28 cellular contexts compared by ENCODE assay signal in genomic region chr10:127064474-127064873, GRCh38.
"Had no signal": no experiment of that assay in that cellular context is flagged by ENCODE, and none has a peak within 500 bp of the region (broad histone marks: within the 10 kb centered on the region; RNA-seq: fewer than 3 reads in every experiment).

No MANE protein-coding gene starts in this region.

- H3K9me3 ChIP-seq: psoas muscle, sigmoid colon, thoracic aorta, vagina had no signal

- H3K4me1 Mint-ChIP-seq: naive B cell; stimulated activated effector memory CD8-positive, alpha-beta T cell treated with anti-CD3 and anti-CD28 coated beads, Interleukin-12 subunit alpha, Interleukin-12 subunit beta, amount 100 ng/mL, for 72 hours had no signal

- ATAC-seq: esophagus mucosa; gastrocnemius medialis; heart left ventricle; mucosa of descending colon; natural killer cell treated with Interleukin-12 subunit alpha and Interleukin-12 subunit beta and Interleukin-15 and Interleukin-18, amount 100 ng/mL, for 72 hours; psoas muscle; right cardiac atrium; stimulated activated effector memory CD8-positive, alpha-beta T cell treated with anti-CD3 and anti-CD28 coated beads, Interleukin-12 subunit alpha, Interleukin-12 subunit beta, amount 100 ng/mL, for 72 hours had no signal

- DNase-seq: cerebellar nuclear complex; dorsolateral prefrontal cortex; effector CD4-positive, alpha-beta T cell; foreskin fibroblast; gastrocnemius medialis; heart left ventricle; kidney; left ventricle myocardium inferior; mesenchymal stem cell; mucosa of descending colon; naive B cell; nucleus accumbens; psoas muscle; right cardiac atrium; sigmoid colon; stimulated activated CD4-positive, alpha-beta T cell treated with anti-CD3 and anti-CD28 coated beads, Interleukin-2, amount 100 ng/mL, for 24 hours; stimulated activated CD4-positive, alpha-beta T cell treated with anti-CD3 and anti-CD28 coated beads, Interleukin-4, amount 100 ng/mL, for 24 hours; stimulated activated naive CD4-positive, alpha-beta T cell treated with Interleukin-2 at 50 U/mL for 16 hours; substantia nigra had no signal

- H3K4me3 Mint-ChIP-seq: mesothelial cell of epicardium; naive B cell; natural killer cell treated with Interleukin-12 subunit alpha and Interleukin-12 subunit beta and Interleukin-15 and Interleukin-18, amount 100 ng/mL, for 72 hours; stimulated activated effector memory CD8-positive, alpha-beta T cell treated with anti-CD3 and anti-CD28 coated beads, Interleukin-12 subunit alpha, Interleukin-12 subunit beta, amount 100 ng/mL, for 72 hours had no signal

- H3K4me1 ChIP-seq: gastrocnemius medialis, heart left ventricle, left ventricle myocardium inferior, psoas muscle, sigmoid colon, tibial nerve, vagina had no signal

- H3K27ac Mint-ChIP-seq: mesothelial cell of epicardium; naive B cell; natural killer cell treated with Interleukin-12 subunit alpha and Interleukin-12 subunit beta and Interleukin-15 and Interleukin-18, amount 100 ng/mL, for 72 hours; stimulated activated effector memory CD8-positive, alpha-beta T cell treated with anti-CD3 and anti-CD28 coated beads, Interleukin-12 subunit alpha, Interleukin-12 subunit beta, amount 100 ng/mL, for 72 hours had no signal

- H3K4me3 ChIP-seq: dorsolateral prefrontal cortex, gastrocnemius medialis, heart left ventricle, hepatocyte, left ventricle myocardium inferior, mucosa of descending colon, psoas muscle, sigmoid colon, thoracic aorta, tibial nerve, vagina had no signal

- H3K27ac ChIP-seq: dorsolateral prefrontal cortex, epithelial cell of prostate, gastrocnemius medialis, heart left ventricle, hepatocyte, left ventricle myocardium inferior, psoas muscle, sigmoid colon, thoracic aorta, tibial nerve, vagina had no signal

- H3K27me3 Mint-ChIP-seq: naive B cell had no signal

- H3K36me3 ChIP-seq: gastrocnemius medialis had no signal

- H3K27me3 ChIP-seq: dorsolateral prefrontal cortex, gastrocnemius medialis, heart left ventricle, hepatocyte, sigmoid colon, tibial nerve, vagina had no signal
